In genomic region chr7:107563072-107563760, GRCh38 we compare ENCODE assay signal across 8 cellular contexts. TPM values are rescaled to one million over a fixed set of nuclear protein-coding genes. Genes with fewer than 3 reads are reported as not detected.
DNase-seq lines count a peak whose midpoint lies in the region; ATAC-seq and TF ChIP-seq lines count a peak whose summit lies in the region.

No MANE protein-coding gene starts in this region.

- CTCF ChIA-PET in CD4-positive, alpha-beta memory T cell (lab: Charles Lee; ENCODE audit: partially characterized antibody) = interaction anchor here (0.9 to 1.3 kb wide), 3 partner anchors 78 to 316 kb away, joined by 3 to 7 read pairs (median 3); no protein-coding TSS in a partner anchor

- ATAC-seq in GM19395 (IDR thresholded peaks at IDR 0.05; ENCODE audit: unreplicated experiment) (peak; percentile 74), HG03354 (IDR thresholded peaks at IDR 0.05; ENCODE audit: poor library complexity, severe bottlenecking, unreplicated experiment) (peak; percentile 72)

- intact Hi-C loops in CD4-positive, alpha-beta memory T cell (cut with micrococcal nuclease) = loop anchor here (1.0 to 10.0 kb wide), 5 partner anchors 180 to 1006 kb away; partner anchors contain the start of genes DLD, DNAJB9, PIK3CG and THAP5

- H3K36me3 ChIP-seq in CD4-positive, alpha-beta memory T cell (ENCODE audit: insufficient read depth, low read length) = no peaks in the 10 kb centered on the region
- H3K36me3 ChIP-seq in endodermal cell (ENCODE audit: control insufficient read depth, insufficient read depth, low read length) (peaks cover 6% of the 10 kb centered on the region), mucosa of stomach (ENCODE audit: control insufficient read depth, insufficient read depth, low read length) (no peaks in the 10 kb centered on the region)

- H3K27me3 ChIP-seq in CD4-positive, alpha-beta memory T cell (ENCODE audit: insufficient read depth, low read length) = no peaks in the 10 kb centered on the region
- no peaks in the 10 kb centered on the region for H3K27me3 ChIP-seq in endodermal cell (ENCODE audit: control insufficient read depth, insufficient read depth, low read length, poor library complexity, severe bottlenecking)
- H3K27me3 ChIP-seq in mucosa of stomach (ENCODE audit: control insufficient read depth, insufficient read depth, low read length) = no peaks in the 10 kb centered on the region

- peak in 2 of 5 donors; percentile 9 to 13 for DNase-seq in CD4-positive, alpha-beta memory T cell
- peak; percentile 31 for DNase-seq in RPMI7951 (ENCODE audit: low read depth)
- DNase-seq in endodermal cell = no peak
- DNase-seq in NCI-H446 treated with DMSO at 0.1 percent for 48 hours (lab: John Stamatoyannopoulos, UW) = no peak
- DNase-seq in D341Med (ENCODE audit: low spot score) = no peak

- H3K9me3 ChIP-seq in CD4-positive, alpha-beta memory T cell (ENCODE audit: control insufficient read depth in 1 of 2, low read length in 2 of 2) = no peaks in the 10 kb centered on the region
- no peaks in the 10 kb centered on the region for H3K9me3 ChIP-seq in endodermal cell (ENCODE audit: control insufficient read depth, low read length)
- no peaks in the 10 kb centered on the region for H3K9me3 ChIP-seq in mucosa of stomach (ENCODE audit: control insufficient read depth, low read length)

- POLR2A ChIA-PET in CD4-positive, alpha-beta memory T cell (lab: Charles Lee; ENCODE audit: partially characterized antibody) = interaction anchor here (0.7 to 3.3 kb wide), 10 partner anchors 9 to 526 kb away, joined by 3 to 28 read pairs (median 6); partner anchors contain the start of genes BCAP29, CBLL1, DLD and HBP1

- no peaks in the 10 kb centered on the region for H3K9me3 Mint-ChIP-seq in CD4-positive, alpha-beta memory T cell
- no peaks in the 10 kb centered on the region for H3K9me3 Mint-ChIP-seq in endodermal cell

- no peak for TF ChIP-seq CTCF in endodermal cell (conservative IDR thresholded peaks at IDR 0.05)

- peak overlapping the region; percentile 85 to 95 (median 90) for H3K4me3 Mint-ChIP-seq in CD4-positive, alpha-beta memory T cell
- H3K4me3 Mint-ChIP-seq in endodermal cell = peak overlapping the region; percentile 77

- H3K4me3 ChIP-seq in CD4-positive, alpha-beta memory T cell (ENCODE audit: low read length in 2 of 2) = peak overlapping the region; percentile 55 to 85
- peak overlapping the region; percentile 97 for H3K4me3 ChIP-seq in endodermal cell (ENCODE audit: low read length)
- H3K4me3 ChIP-seq in mucosa of stomach (ENCODE audit: low read length) = peak overlapping the region; percentile 85

- peak overlapping the region; percentile 84 for H3K9ac ChIP-seq in endodermal cell (ENCODE audit: extremely low read depth, low read length, poor library complexity, severe bottlenecking)
- peak overlapping the region; percentile 94 for H3K9ac ChIP-seq in mucosa of stomach (ENCODE audit: low read length)

- peak overlapping the region; percentile 97 for H3K27ac ChIP-seq in CD4-positive, alpha-beta memory T cell (ENCODE audit: low read depth, low read length)
- H3K27ac ChIP-seq in endodermal cell (ENCODE audit: low read depth, low read length) = no peak overlapping the region

- H3K4me1 ChIP-seq in CD4-positive, alpha-beta memory T cell (ENCODE audit: insufficient read depth, low read length) = peaks cover 56% of the 10 kb centered on the region
- H3K4me1 ChIP-seq in endodermal cell (ENCODE audit: control insufficient read depth, insufficient read depth, low read length) = no peaks in the 10 kb centered on the region
- peaks cover 13% of the 10 kb centered on the region for H3K4me1 ChIP-seq in mucosa of stomach (ENCODE audit: control insufficient read depth, insufficient read depth, low read length)

- H3K27ac Mint-ChIP-seq in CD4-positive, alpha-beta memory T cell = peak overlapping the region; percentile 92 to 99 (median 97)
- H3K27ac Mint-ChIP-seq in endodermal cell = peak overlapping the region; percentile 98

- peaks cover 50 to 67% (median 59%) of the 10 kb centered on the region in 4 donors for H3K4me1 Mint-ChIP-seq in CD4-positive, alpha-beta memory T cell
- H3K4me1 Mint-ChIP-seq in endodermal cell = peaks cover 29% of the 10 kb centered on the region

- WGBS in endodermal cell (ENCODE audit: insufficient coverage in 1 of 2, insufficient read length in 1 of 2), 2 experiments = 0 to 5% methylated on average over 6 to 20 of the region's 21 CpGs

- H3K36me3 Mint-ChIP-seq in CD4-positive, alpha-beta memory T cell = peaks cover 8 to 19% of the 10 kb centered on the region in 2 donors
- H3K36me3 Mint-ChIP-seq in endodermal cell (ENCODE audit: low read depth) = peaks cover 9% of the 10 kb centered on the region

- no peaks in the 10 kb centered on the region for H3K27me3 Mint-ChIP-seq in CD4-positive, alpha-beta memory T cell
- no peaks in the 10 kb centered on the region for H3K27me3 Mint-ChIP-seq in endodermal cell (ENCODE audit: insufficient read depth)

RNA-seq across cellular contexts. Expression of gene COG5, which starts 0.5 kb away (rescaled TPM):
- total RNA-seq in CD4-positive, alpha-beta memory T cell = 10 to 100 TPM; 85.0 to 87.8 TPM
- polyA plus RNA-seq in CD4-positive, alpha-beta memory T cell = 10 to 100 TPM; 39.3 to 44.2 TPM
- total RNA-seq in RPMI7951 (2014; rRNA removed; shearing (Covaris generic)) = 20.5 and 21.5 TPM in 2 replicates
- total RNA-seq in endodermal cell = 10 to 100 TPM; 25.5 to 34.7 TPM
- polyA plus RNA-seq in endodermal cell (2013, experiment 1 of 2) = 29.6 TPM
- 25.3 TPM for polyA plus RNA-seq in endodermal cell (2013, experiment 2 of 2)

RNA-seq across cellular contexts. Expression of gene DUS4L, which starts 0.6 kb away (rescaled TPM):
- 10 to 100 TPM; 10.9 to 11.3 TPM for total RNA-seq in CD4-positive, alpha-beta memory T cell
- 1 to 10 TPM; 4.6 to 4.9 TPM for polyA plus RNA-seq in CD4-positive, alpha-beta memory T cell
- total RNA-seq in RPMI7951 (2014; rRNA removed; shearing (Covaris generic)) = 10.7 and 11.9 TPM in 2 replicates
- total RNA-seq in endodermal cell = 10 to 100 TPM; 13.2 to 18.0 TPM
- polyA plus RNA-seq in endodermal cell (2013, experiment 1 of 2) = 16.8 TPM
- 14.1 TPM for polyA plus RNA-seq in endodermal cell (2013, experiment 2 of 2)

RNA-seq across cellular contexts. Expression of gene BCAP29, which starts 16.8 kb away (rescaled TPM):
- 10 to 100 TPM; 17.0 to 18.7 TPM for total RNA-seq in CD4-positive, alpha-beta memory T cell
- 10 to 100 TPM; 34.1 to 34.8 TPM for polyA plus RNA-seq in CD4-positive, alpha-beta memory T cell
- 115 and 138 TPM in 2 replicates for total RNA-seq in RPMI7951 (2014; rRNA removed; shearing (Covaris generic))
- total RNA-seq in endodermal cell = 10 to 100 TPM; 39.5 to 46.0 TPM
- 31.8 TPM for polyA plus RNA-seq in endodermal cell (2013, experiment 1 of 2)
- polyA plus RNA-seq in endodermal cell (2013, experiment 2 of 2) = 38.3 TPM
